Comparison of ENCODE assay signal across 8 cellular contexts in the genomic region with DNA sequence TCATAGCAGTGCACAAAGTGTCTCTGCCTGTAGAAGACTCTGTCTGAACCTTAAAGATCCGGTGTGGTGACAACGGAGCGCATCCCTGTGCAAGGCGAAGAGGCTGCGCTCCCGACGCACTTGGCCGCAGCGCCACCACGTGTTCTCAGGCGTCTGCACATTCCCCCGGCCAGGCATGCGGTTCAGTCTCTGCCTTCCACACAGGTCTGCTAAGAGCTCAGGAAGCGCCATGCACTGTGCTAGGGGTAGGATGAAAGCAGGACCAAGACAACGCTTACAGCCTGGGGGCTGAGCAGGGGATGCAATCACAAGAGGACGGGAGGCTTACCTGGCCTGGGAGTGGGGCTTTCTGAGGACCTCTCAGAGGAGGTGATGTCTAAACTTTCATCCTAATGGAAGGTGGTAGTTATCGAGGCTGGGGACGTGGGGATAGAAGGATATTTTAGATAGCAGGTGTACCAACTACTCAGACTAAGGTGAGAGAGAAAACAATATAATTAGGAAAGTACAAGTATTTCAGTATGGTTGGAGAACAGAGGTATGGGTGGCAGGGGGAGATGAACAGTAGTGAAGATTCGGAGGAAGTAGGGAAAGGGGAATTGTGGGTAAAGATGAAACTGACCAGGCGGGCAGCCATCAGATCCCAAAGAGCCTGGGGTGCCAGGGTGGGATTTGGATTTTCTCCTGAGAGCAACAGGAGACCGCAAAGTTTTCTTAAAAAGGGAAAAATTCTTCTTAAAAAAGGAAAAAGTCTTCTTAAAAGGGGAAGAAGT.
DNase-seq lines count a peak whose midpoint lies in the region; ATAC-seq and TF ChIP-seq lines count a peak whose summit lies in the region.

No MANE protein-coding gene starts in this region.

- TF ChIP-seq CTCF in cardiac fibroblast (IDR thresholded peaks at IDR 0.05; ENCODE audit: low read depth, low read length): peak; percentile 59

- DNase-seq in DMS53 treated with DMSO at 0.1 percent for 48 hours (lab: John Stamatoyannopoulos, UW; ENCODE audit: unreplicated experiment) (peak; percentile 69), NCI-H1105 treated with DMSO at 0.1 percent for 48 hours (lab: John Stamatoyannopoulos, UW) (peak; percentile 45), cardiac fibroblast (ENCODE audit: low read depth in 2 of 2) (peak; percentile 50 to 70), kidney tubule cell (ENCODE audit: low spot score) (peak; percentile 68), NCI-H1436 treated with DMSO at 0.1 percent for 48 hours (lab: John Stamatoyannopoulos, UW) (no peak)
- peak; percentile 89 for DNase-seq in stimulated activated CD4-positive, alpha-beta T cell treated with anti-CD3 and anti-CD28 coated beads, Interleukin-4, amount 100 ng/mL, for 24 hours

- H3K4me3 ChIP-seq in cardiac fibroblast (replicated peaks in 1 of 2; ENCODE audit: low read depth in 2 of 2, low read length in 2 of 2): no peak overlapping the region

- peak; percentile 55 for ATAC-seq in GM21737 (IDR thresholded peaks at IDR 0.05; ENCODE audit: unreplicated experiment)
- ATAC-seq in activated CD4-positive, CD25-positive, alpha-beta regulatory T cell treated with anti-CD3 and anti-CD28 coated beads, Interleukin-2, amount 50 U/mL, for 24 hours: peak; percentile 85 to 87
